ENCODE assay signal across 22 cellular contexts in genomic region chr1:183533617-183534174, GRCh38. TPM values are rescaled to one million over a fixed set of nuclear protein-coding genes. Genes with fewer than 3 reads are reported as not detected.
"Had no signal": no experiment of that assay in that cellular context is flagged by ENCODE, and none has a peak within 500 bp of the region (broad histone marks: within the 10 kb centered on the region; RNA-seq: fewer than 3 reads in every experiment).

No MANE protein-coding gene starts in this region.

- ATAC-seq: activated naive CD4-positive, alpha-beta T cell treated with anti-CD3 and anti-CD28 coated beads, Interleukin-2, amount 50 U/mL, for 72 hours; left lung; lower lobe of right lung; natural killer cell treated with Interleukin-12 subunit alpha and Interleukin-12 subunit beta and Interleukin-15 and Interleukin-18, amount 100 ng/mL, for 72 hours; right lobe of liver had no signal

- H3K4me1 Mint-ChIP-seq: brain had no signal

- H3K27me3 Mint-ChIP-seq: activated CD4-positive, alpha-beta memory T cell treated with anti-CD3 and anti-CD28 coated beads for 36 hours; activated CD4-positive, alpha-beta T cell treated with anti-CD3 and anti-CD28 coated beads, Interleukin-2, amount 10 ng/mL, durations not matched to agents 24 days and 14 days; brain; natural killer cell treated with Interleukin-12 subunit alpha and Interleukin-12 subunit beta and Interleukin-15 and Interleukin-18, amount 100 ng/mL, for 72 hours had no signal

- H3K4me3 Mint-ChIP-seq: activated CD4-positive, alpha-beta memory T cell treated with anti-CD3 and anti-CD28 coated beads for 36 hours; activated CD4-positive, alpha-beta T cell treated with anti-CD3 and anti-CD28 coated beads, Interleukin-2, amount 10 ng/mL, durations not matched to agents 24 days and 14 days; brain; natural killer cell treated with Interleukin-12 subunit alpha and Interleukin-12 subunit beta and Interleukin-15 and Interleukin-18, amount 100 ng/mL, for 72 hours had no signal

- DNase-seq: activated CD4-positive, alpha-beta memory T cell treated with anti-CD3 and anti-CD28 coated beads for 36 hours; activated CD4-positive, alpha-beta T cell treated with anti-CD3 and anti-CD28 coated beads, Interleukin-2, amount 10 ng/mL, durations not matched to agents 24 days and 14 days; activated CD4-positive, CD25-positive, alpha-beta regulatory T cell treated with anti-CD3 and anti-CD28 coated beads, Interleukin-2, amount 50 U/mL, for 72 hours; activated naive CD4-positive, alpha-beta T cell; activated T-cell treated with anti-CD3 and anti-CD28 coated beads, Interleukin-2, amount 50 U/mL, for 48 hours; adrenal gland; cerebellar nuclear complex; foreskin fibroblast; left lung; lower lobe of right lung; mesenchymal stem cell; right lobe of liver; stimulated activated CD4-positive, alpha-beta T cell treated with anti-CD3 and anti-CD28 coated beads, Interleukin-12 subunit alpha, Interleukin-12 subunit beta, amount 100 ng/mL, for 4 hours; stimulated activated CD4-positive, alpha-beta T cell treated with anti-CD3 and anti-CD28 coated beads, Interleukin-4, amount 100 ng/mL, for 4 hours; stimulated activated CD8-positive, alpha-beta memory T cell treated with anti-CD3 and anti-CD28 coated beads, Interleukin-4, amount 100 ng/mL, for 48 hours; stimulated activated naive CD4-positive, alpha-beta T cell; T-helper 2 cell; tibial artery had no signal

- H3K27ac Mint-ChIP-seq: activated CD4-positive, alpha-beta memory T cell treated with anti-CD3 and anti-CD28 coated beads for 36 hours; activated CD4-positive, alpha-beta T cell treated with anti-CD3 and anti-CD28 coated beads, Interleukin-2, amount 10 ng/mL, durations not matched to agents 24 days and 14 days; activated naive CD4-positive, alpha-beta T cell treated with anti-CD3 and anti-CD28 coated beads, Interleukin-2, amount 50 U/mL, for 72 hours; brain; natural killer cell treated with Interleukin-12 subunit alpha and Interleukin-12 subunit beta and Interleukin-15 and Interleukin-18, amount 100 ng/mL, for 72 hours had no signal

- H3K9me3 Mint-ChIP-seq: activated CD4-positive, alpha-beta memory T cell treated with anti-CD3 and anti-CD28 coated beads for 36 hours; activated CD4-positive, alpha-beta T cell treated with anti-CD3 and anti-CD28 coated beads, Interleukin-2, amount 10 ng/mL, durations not matched to agents 24 days and 14 days; activated naive CD4-positive, alpha-beta T cell treated with anti-CD3 and anti-CD28 coated beads, Interleukin-2, amount 50 U/mL, for 72 hours; brain; natural killer cell treated with Interleukin-12 subunit alpha and Interleukin-12 subunit beta and Interleukin-15 and Interleukin-18, amount 100 ng/mL, for 72 hours had no signal

RNA-seq across cellular contexts. Expression of gene NCF2, which starts 56.6 kb away (rescaled TPM):
- total RNA-seq: endothelial cell of umbilical vein had no signal
